8 cellular contexts compared by ENCODE assay signal in genomic region chr22:17172172-17172833, GRCh38. TPM values are rescaled to one million over a fixed set of nuclear protein-coding genes. Genes with fewer than 3 reads are reported as not detected.
DNase-seq lines count a peak whose midpoint lies in the region; ATAC-seq and TF ChIP-seq lines count a peak whose summit lies in the region.

No MANE protein-coding gene starts in this region.

- H3K4me1 ChIP-seq in CD8-positive, alpha-beta memory T cell (ENCODE audit: insufficient read depth, low read length) = peaks cover 5% of the 10 kb centered on the region
- peaks cover 8% of the 10 kb centered on the region for H3K4me1 ChIP-seq in OCI-LY1 (ENCODE audit: insufficient read depth, low read length, severe bottlenecking)

- H3K9me3 ChIP-seq in CD8-positive, alpha-beta memory T cell (ENCODE audit: low read length) = no peaks in the 10 kb centered on the region
- H3K9me3 ChIP-seq in OCI-LY1 (ENCODE audit: low read length) = no peaks in the 10 kb centered on the region

- intact Hi-C loops in natural killer cell (cut with micrococcal nuclease) = no loop called here

- no peaks in the 10 kb centered on the region for H3K79me2 ChIP-seq in OCI-LY1 (ENCODE audit: insufficient read depth, low read length)

- H3K27ac Mint-ChIP-seq in CD8-positive, alpha-beta memory T cell = peak overlapping the region in 7 of 8 donors; percentile 10 to 72 (median 36)
- H3K27ac Mint-ChIP-seq in natural killer cell = peak overlapping the region in 1 of 2 donors; percentile 88

- H4K20me1 ChIP-seq in OCI-LY1 (ENCODE audit: insufficient read depth, low read length) = no peaks in the 10 kb centered on the region

- peak overlapping the region; percentile 67; the same call in 1 of the 2 replicates for H3K9ac ChIP-seq in OCI-LY1 (ENCODE audit: low read length)

- POLR2A ChIA-PET in CD8-positive, alpha-beta memory T cell (lab: Charles Lee) = interaction anchor here (1.8 kb wide), 1 partner anchor 87 kb away, joined by 5 read pairs; no protein-coding TSS in a partner anchor

- H3K27me3 Mint-ChIP-seq in CD8-positive, alpha-beta memory T cell = peaks cover 0 to 2% of the 10 kb centered on the region in 2 donors
- H3K27me3 Mint-ChIP-seq in natural killer cell (ENCODE audit: low read depth in 2 of 2) = peaks cover 0 to 5% of the 10 kb centered on the region in 2 donors

- CTCF ChIA-PET in CD8-positive, alpha-beta memory T cell (lab: Charles Lee) = interaction anchor here (0.6 to 6.6 kb wide), 45 partner anchors 9 to 607 kb away, joined by 3 to 82 read pairs (median 6); partner anchors contain the start of genes ADA2, HDHD5 and IL17RA

- no peaks in the 10 kb centered on the region for H3K9me3 Mint-ChIP-seq in CD8-positive, alpha-beta memory T cell
- no peaks in the 10 kb centered on the region for H3K9me3 Mint-ChIP-seq in natural killer cell

- TF ChIP-seq CTCF in OCI-LY1 (IDR thresholded peaks at IDR 0.05; ENCODE audit: low read length) = no peak
- TF ChIP-seq CTCF in epithelial cell of esophagus (IDR thresholded peaks at IDR 0.05; ENCODE audit: insufficient read depth, low read depth, low read length, missing control alignments) = no peak
- no peak for TF ChIP-seq CTCF in natural killer cell (IDR thresholded peaks at IDR 0.05)

- H3K4me3 ChIP-seq in CD8-positive, alpha-beta memory T cell (ENCODE audit: low read length) = peak overlapping the region; percentile 50
- peak overlapping the region; percentile 68 for H3K4me3 ChIP-seq in OCI-LY1 (ENCODE audit: low read depth, low read length, poor library complexity, severe bottlenecking)
- H3K4me3 ChIP-seq in epithelial cell of esophagus (ENCODE audit: low read length) = peak overlapping the region; percentile 66

- no peaks in the 10 kb centered on the region for H3K36me3 ChIP-seq in CD8-positive, alpha-beta memory T cell (ENCODE audit: insufficient read depth, low read length)
- no peaks in the 10 kb centered on the region for H3K36me3 ChIP-seq in OCI-LY1 (ENCODE audit: insufficient read depth, low read length)

- H3K4me3 Mint-ChIP-seq in CD8-positive, alpha-beta memory T cell = peak overlapping the region; percentile 66 to 92 (median 78)
- H3K4me3 Mint-ChIP-seq in natural killer cell = peak overlapping the region; percentile 88

- peak overlapping the region; percentile 31 for H3K27ac ChIP-seq in CD8-positive, alpha-beta memory T cell (ENCODE audit: low read depth, low read length)
- no peak overlapping the region for H3K27ac ChIP-seq in OCI-LY1 (ENCODE audit: low read depth, low read length, poor library complexity, severe bottlenecking)

- no peaks in the 10 kb centered on the region for H3K9me2 ChIP-seq in OCI-LY1 (ENCODE audit: low read depth, low read length)

- H3K4me2 ChIP-seq in OCI-LY1 (ENCODE audit: low read length) = peak overlapping the region; percentile 80

- ATAC-seq in natural killer cell = no peak
- no peak for ATAC-seq in HG03378 (IDR thresholded peaks at IDR 0.05; ENCODE audit: unreplicated experiment)

- no peak overlapping the region for H2AFZ ChIP-seq in OCI-LY1 (ENCODE audit: low read length)

- H3K36me3 Mint-ChIP-seq in CD8-positive, alpha-beta memory T cell = no peaks in the 10 kb centered on the region
- no peaks in the 10 kb centered on the region for H3K36me3 Mint-ChIP-seq in natural killer cell

- no peak for DNase-seq in CD8-positive, alpha-beta memory T cell
- peak; percentile 3 for DNase-seq in epithelial cell of esophagus (ENCODE audit: low read depth)
- DNase-seq in natural killer cell = no peak
- no peak for DNase-seq in stimulated activated CD4-positive, alpha-beta T cell treated with anti-CD3 and anti-CD28 coated beads, Interleukin-4, amount 100 ng/mL, for 1 hour
- no peak for DNase-seq in Ammon's horn (ENCODE audit: low spot score)
- DNase-seq in T1000 (lab: John Stamatoyannopoulos, UW) = no peak

- H3K27me3 ChIP-seq in CD8-positive, alpha-beta memory T cell (ENCODE audit: insufficient read depth, low read length, poor library complexity, severe bottlenecking) = no peaks in the 10 kb centered on the region
- H3K27me3 ChIP-seq in OCI-LY1 (ENCODE audit: insufficient read depth, low read length) = peaks cover 8% of the 10 kb centered on the region; the same call in 1 of the 2 replicates

- H3K4me1 Mint-ChIP-seq in CD8-positive, alpha-beta memory T cell = peaks cover 5 to 11% (median 7%) of the 10 kb centered on the region in 3 donors
- peaks cover 5 to 6% of the 10 kb centered on the region in 2 donors for H3K4me1 Mint-ChIP-seq in natural killer cell

- H3F3A ChIP-seq in OCI-LY1 (ENCODE audit: insufficient read depth, low read length) = no peaks in the 10 kb centered on the region

RNA-seq across cellular contexts. Expression of gene HDHD5, which starts 13.2 kb away (rescaled TPM):
- total RNA-seq in CD8-positive, alpha-beta memory T cell = 10 to 100 TPM; 38.6 to 40.0 TPM
- 53.5 TPM for polyA plus RNA-seq in CD8-positive, alpha-beta memory T cell
- 10 to 100 TPM; 12.0 to 16.5 (median 13.5) TPM for total RNA-seq in natural killer cell

RNA-seq across cellular contexts. Expression of gene ADA2, which starts 46.9 kb away (rescaled TPM):
- total RNA-seq in CD8-positive, alpha-beta memory T cell = 10 to 100 TPM in 1 of 2 experiments, 1 to 10 TPM in 1; 8.6 to 11.1 TPM
- 76.9 TPM for polyA plus RNA-seq in CD8-positive, alpha-beta memory T cell
- 100 to 1,000 TPM; 117 to 148 (median 130) TPM for total RNA-seq in natural killer cell

RNA-seq across cellular contexts. Expression of gene TMEM121B, which starts 51.1 kb away (rescaled TPM):
- total RNA-seq in CD8-positive, alpha-beta memory T cell = under 1 TPM; 0.11 to 0.15 TPM
- not detected for polyA plus RNA-seq in CD8-positive, alpha-beta memory T cell
- under 1 TPM in 2 of 3 donors, not detected in 1; 0.18 to 0.35 TPM for total RNA-seq in natural killer cell

Comparison
In these comparisons a context has a peak if more than half of its experiments do, and no peak if none do; other contexts are left out.
1. RNA of gene ADA2, which starts 46.9 kb away (total RNA-seq): 117 to 148 TPM in natural killer cell; 8.6 to 11.1 TPM in CD8-positive, alpha-beta memory T cell; every median in the first group is over 4 times any median in the second.
2. Peak in every context shown above with its lines, with median percentiles within 50 percentile points of each other: H3K4me3 ChIP-seq.